Comparison of ENCODE assay signal across 7 cellular contexts in the genomic region with DNA sequence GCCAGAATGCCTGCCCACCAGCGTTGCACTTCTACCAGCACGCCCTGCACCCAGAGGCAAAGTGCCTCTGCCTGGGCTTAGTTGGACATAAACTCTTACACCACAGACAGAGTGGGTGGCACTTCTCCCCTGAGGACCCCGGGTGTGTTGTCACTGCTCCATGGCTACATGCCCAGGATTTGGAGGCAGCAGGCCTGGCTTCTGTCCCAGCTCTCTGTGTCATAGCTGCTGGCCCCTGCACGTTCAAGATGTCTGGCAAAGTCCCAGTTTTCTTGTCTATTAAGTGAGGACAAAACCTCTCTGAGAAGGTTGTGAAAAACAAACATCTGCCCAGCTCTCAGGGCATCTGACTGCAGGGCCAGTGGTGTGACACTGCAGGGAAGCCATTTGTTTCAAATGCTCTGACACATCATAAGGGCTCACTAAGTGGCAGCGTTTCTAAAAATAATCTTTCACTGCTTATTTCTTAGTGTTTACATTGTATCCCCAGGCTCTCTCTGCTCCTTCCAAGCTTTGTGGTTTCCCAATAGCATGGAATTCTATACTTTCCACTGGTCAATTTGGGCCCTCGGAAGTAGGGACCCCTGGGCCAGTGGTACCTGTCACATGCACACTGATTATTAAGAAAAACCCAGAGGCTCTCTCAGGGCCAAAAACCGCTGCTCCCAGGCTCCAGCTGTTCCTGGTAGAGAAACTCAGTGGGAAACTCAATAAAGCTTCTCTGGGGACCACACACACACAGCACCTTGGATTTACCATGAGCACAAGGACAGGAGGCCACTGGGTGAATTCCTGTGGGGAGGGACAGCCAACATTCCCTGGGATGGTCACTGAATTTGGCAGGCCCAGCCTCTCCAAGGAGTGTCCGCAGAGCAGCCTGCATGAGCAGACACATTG.
A peak's percentile ranks its signal among the peaks of the same experiment; 100 is the strongest.
DNase-seq lines count a peak whose midpoint lies in the region; ATAC-seq and TF ChIP-seq lines count a peak whose summit lies in the region.

No MANE protein-coding gene starts in this region.

- no peaks in the 10 kb centered on the region for H3K79me2 ChIP-seq in osteoblast (ENCODE audit: insufficient read depth, low read length)

- no peaks in the 10 kb centered on the region for H3K36me3 Mint-ChIP-seq in stimulated activated naive B cell treated with anti-CD40 and anti-IgM and Interleukin-4, amounts not matched to agents 10 μg/mL and 1 μg/mL and 100 μg/mL, for 72 hours

- H3K9me3 Mint-ChIP-seq in stimulated activated naive B cell treated with anti-CD40 and anti-IgM and Interleukin-4, amounts not matched to agents 10 μg/mL and 1 μg/mL and 100 μg/mL, for 72 hours: no peaks in the 10 kb centered on the region

- ATAC-seq in stimulated activated naive B cell treated with anti-CD40 and anti-IgM and Interleukin-4, amounts not matched to agents 10 μg/mL and 1 μg/mL and 100 μg/mL, for 72 hours (replicated peaks): no peak
- ATAC-seq in activated CD4-positive, CD25-positive, alpha-beta regulatory T cell treated with anti-CD3 and anti-CD28 coated beads, Interleukin-2, amount 50 U/mL, for 24 hours: no peak

- H3K4me3 ChIP-seq in fibroblast of pulmonary artery (replicated peaks; ENCODE audit: low read depth, low read length) (no peak overlapping the region), osteoblast (ENCODE audit: insufficient read depth, low read length) (peak overlapping the region; percentile 18)

- H3K4me1 Mint-ChIP-seq in stimulated activated naive B cell treated with anti-CD40 and anti-IgM and Interleukin-4, amounts not matched to agents 10 μg/mL and 1 μg/mL and 100 μg/mL, for 72 hours: no peaks in the 10 kb centered on the region

- no peak overlapping the region for H3K27ac Mint-ChIP-seq in stimulated activated naive B cell treated with anti-CD40 and anti-IgM and Interleukin-4, amounts not matched to agents 10 μg/mL and 1 μg/mL and 100 μg/mL, for 72 hours

- H3K4me1 ChIP-seq in osteoblast (ENCODE audit: insufficient read depth, low read length): peaks cover 27% of the 10 kb centered on the region

- H3K4me3 Mint-ChIP-seq in stimulated activated naive B cell treated with anti-CD40 and anti-IgM and Interleukin-4, amounts not matched to agents 10 μg/mL and 1 μg/mL and 100 μg/mL, for 72 hours: no peak overlapping the region

- H3K27ac ChIP-seq in osteoblast (ENCODE audit: low read depth, low read length): peak overlapping the region; percentile 67

- DNase-seq in HPDE6-E6E7 (ENCODE audit: extremely low spot score): peak; percentile 47
- peak; percentile 99 for DNase-seq in RPMI8226
- DNase-seq in fibroblast of pulmonary artery (ENCODE audit: low read depth): peak; percentile 94
- DNase-seq in osteoblast (ENCODE audit: insufficient read length, low spot score, missing footprints): peak; percentile 94
- no peak for DNase-seq in stimulated activated naive B cell treated with anti-CD40 and anti-IgM and Interleukin-4, amounts not matched to agents 10 μg/mL and 1 μg/mL and 100 μg/mL, for 72 hours
- no peak for DNase-seq in GM13976 (ENCODE audit: low spot score)

- peaks cover 11% of the 10 kb centered on the region for H3K27me3 ChIP-seq in osteoblast (ENCODE audit: insufficient read depth, low read length)

- H3K9me3 ChIP-seq in osteoblast (ENCODE audit: low read depth, low read length): no peaks in the 10 kb centered on the region

- H2AFZ ChIP-seq in osteoblast (ENCODE audit: low read length): no peak overlapping the region

- no peak for TF ChIP-seq CTCF in fibroblast of pulmonary artery (IDR thresholded peaks at IDR 0.05; ENCODE audit: low read length, missing control alignments)
- TF ChIP-seq CTCF in osteoblast (IDR thresholded peaks at IDR 0.05; ENCODE audit: extremely low read depth, low read depth, low read length): no peak
- no peak for TF ChIP-seq CTCF in GM13976 (IDR thresholded peaks at IDR 0.05; ENCODE audit: borderline replicate concordance, control extremely low read depth, extremely low read depth, insufficient read depth, missing control alignments)

- peaks cover 0 to 3% of the 10 kb centered on the region in 2 donors for H3K27me3 Mint-ChIP-seq in stimulated activated naive B cell treated with anti-CD40 and anti-IgM and Interleukin-4, amounts not matched to agents 10 μg/mL and 1 μg/mL and 100 μg/mL, for 72 hours

- H3K4me2 ChIP-seq in osteoblast (ENCODE audit: insufficient read depth, low read length): peak overlapping the region; percentile 66

- in situ Hi-C loops in GM13976 (cut with MboI; ENCODE audit: low sequenced_read_pairs, unreplicated experiment): no loop called here

- no peaks in the 10 kb centered on the region for H3K36me3 ChIP-seq in osteoblast (ENCODE audit: insufficient read depth, low read length)

- peaks cover 6% of the 10 kb centered on the region for H4K20me1 ChIP-seq in osteoblast (ENCODE audit: insufficient read depth, low read length)

Comparison
In these comparisons a context has a peak if more than half of its experiments do, and no peak if none do; other contexts are left out.
1. DNase-seq: peak in HPDE6-E6E7 (single experiment), RPMI8226 (single experiment), fibroblast of pulmonary artery (single experiment) and osteoblast (single experiment); none in stimulated activated naive B cell treated with anti-CD40 and anti-IgM and Interleukin-4, amounts not matched to agents 10 μg/mL and 1 μg/mL and 100 μg/mL, for 72 hours (single experiment) and GM13976 (single experiment).